22 cellular contexts compared by ENCODE assay signal in the genomic region with DNA sequence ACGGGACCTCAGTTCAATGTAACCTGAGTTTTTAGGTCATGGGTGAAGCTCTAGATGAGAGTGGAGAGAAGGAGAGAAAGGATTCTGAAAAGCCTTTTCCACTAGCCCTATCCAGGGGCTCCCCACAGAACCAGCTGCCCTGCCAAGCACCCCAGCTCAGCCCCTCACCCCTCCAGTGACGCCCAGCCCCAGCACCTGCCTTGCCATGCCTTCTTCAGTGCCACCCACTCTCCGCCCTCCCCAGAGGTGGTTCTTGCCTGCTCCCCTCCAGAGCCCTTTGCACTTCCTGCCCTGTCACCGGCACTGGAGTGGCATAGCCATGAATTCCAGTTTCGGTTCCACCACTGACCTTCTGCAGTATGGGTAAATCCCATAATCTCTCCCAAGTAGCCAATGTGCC.
DNase-seq lines count a peak whose midpoint lies in the region; ATAC-seq lines count a peak whose summit lies in the region.
"Had no signal": no experiment of that assay in that cellular context is flagged by ENCODE, and none has a peak within 500 bp of the region (broad histone marks: within the 10 kb centered on the region; RNA-seq: fewer than 3 reads in every experiment).

No MANE protein-coding gene starts in this region.

- POLR2A ChIA-PET in CD4-positive, alpha-beta memory T cell (lab: Charles Lee; ENCODE audit: partially characterized antibody), result no interaction called here

- intact Hi-C loops in CD4-positive, alpha-beta memory T cell (cut with micrococcal nuclease), result no loop called here

- no peaks in the 10 kb centered on the region for H3K9me3 ChIP-seq in SK-N-MC (ENCODE audit: low read depth, low read length)
- no peaks in the 10 kb centered on the region for H3K9me3 ChIP-seq in CD4-positive, alpha-beta memory T cell (ENCODE audit: control insufficient read depth in 1 of 2, low read length in 2 of 2)
- H3K9me3 ChIP-seq: A549; BLaER1 treated with 17β-estradiol and CSF1 and Interleukin-3, amounts not matched to agents 10 nM and 100 nM had no signal

- H3K27me3 Mint-ChIP-seq in stimulated activated naive CD8-positive, alpha-beta T cell treated with anti-CD3 and anti-CD28 coated beads, Interleukin-15, amount 100 ng/mL, for 72 hours, result peaks cover 7% of the 10 kb centered on the region
- H3K27me3 Mint-ChIP-seq in CD4-positive, alpha-beta memory T cell, result no peaks in the 10 kb centered on the region

- H3K9me3 Mint-ChIP-seq in stimulated activated naive CD8-positive, alpha-beta T cell treated with anti-CD3 and anti-CD28 coated beads, Interleukin-15, amount 100 ng/mL, for 72 hours, result no peaks in the 10 kb centered on the region
- H3K9me3 Mint-ChIP-seq in CD4-positive, alpha-beta memory T cell, result no peaks in the 10 kb centered on the region
- H3K9me3 Mint-ChIP-seq: CD4-positive, alpha-beta T cell; CD8-positive, alpha-beta memory T cell had no signal

- H3K4me1 Mint-ChIP-seq in stimulated activated naive CD8-positive, alpha-beta T cell treated with anti-CD3 and anti-CD28 coated beads, Interleukin-15, amount 100 ng/mL, for 72 hours, result no peaks in the 10 kb centered on the region
- peaks cover 0 to 2% (median 1%) of the 10 kb centered on the region in 4 donors for H3K4me1 Mint-ChIP-seq in CD4-positive, alpha-beta memory T cell
- H3K4me1 Mint-ChIP-seq: B cell; CD8-positive, alpha-beta memory T cell had no signal

- ATAC-seq in stimulated activated naive CD8-positive, alpha-beta T cell treated with anti-CD3 and anti-CD28 coated beads, Interleukin-15, amount 100 ng/mL, for 72 hours, result peak; percentile 17
- ATAC-seq in stimulated activated naive CD8-positive, alpha-beta T cell treated with anti-CD3 and anti-CD28 coated beads, Interleukin-15, Interleukin-2, amounts not matched to agents 100 U/mL and 50 U/mL, for 24 hours, result no peak
- ATAC-seq: A549, GM12878 had no signal

- H3K4me3 ChIP-seq in SK-N-MC, result no peak overlapping the region
- no peak overlapping the region for H3K4me3 ChIP-seq in CD4-positive, alpha-beta memory T cell (ENCODE audit: low read length in 2 of 2)
- H3K4me3 ChIP-seq: A549; BLaER1 treated with 17β-estradiol and CSF1 and Interleukin-3, amounts not matched to agents 10 nM and 100 nM; GM12878 had no signal

- H3K36me3 ChIP-seq in SK-N-MC (ENCODE audit: insufficient read depth, low read length), result no peaks in the 10 kb centered on the region
- H3K36me3 ChIP-seq in CD4-positive, alpha-beta memory T cell (ENCODE audit: insufficient read depth, low read length), result no peaks in the 10 kb centered on the region
- H3K36me3 ChIP-seq: BLaER1 treated with 17β-estradiol and CSF1 and Interleukin-3, amounts not matched to agents 10 nM and 100 nM had no signal

- H3K36me3 Mint-ChIP-seq in CD4-positive, alpha-beta memory T cell, result no peaks in the 10 kb centered on the region
- H3K36me3 Mint-ChIP-seq: CD8-positive, alpha-beta memory T cell had no signal

- H3K9ac ChIP-seq in SK-N-MC (ENCODE audit: insufficient read length), result no peak overlapping the region
- H3K9ac ChIP-seq: BLaER1 treated with 17β-estradiol and CSF1 and Interleukin-3, amounts not matched to agents 10 nM and 100 nM had no signal

- H3K4me1 ChIP-seq in CD4-positive, alpha-beta memory T cell (ENCODE audit: insufficient read depth, low read length), result peaks cover 6% of the 10 kb centered on the region
- H3K4me1 ChIP-seq: A549 had no signal

- peak overlapping the region; percentile 98 for H3K27ac ChIP-seq in SK-N-MC
- H3K27ac ChIP-seq in CD4-positive, alpha-beta memory T cell (ENCODE audit: low read depth, low read length), result no peak overlapping the region
- H3K27ac ChIP-seq: 22Rv1; A549; BLaER1 treated with 17β-estradiol and CSF1 and Interleukin-3, amounts not matched to agents 10 nM and 100 nM; C4-2B had no signal

- CTCF ChIA-PET in CD4-positive, alpha-beta memory T cell (lab: Charles Lee; ENCODE audit: partially characterized antibody), result interaction anchor here (1.2 kb wide), 1 partner anchor 8 kb away, joined by 5 read pairs; no protein-coding TSS in a partner anchor

- H3K27me3 ChIP-seq in CD4-positive, alpha-beta memory T cell (ENCODE audit: insufficient read depth, low read length), result no peaks in the 10 kb centered on the region
- H3K27me3 ChIP-seq: BLaER1 treated with 17β-estradiol and CSF1 and Interleukin-3, amounts not matched to agents 10 nM and 100 nM had no signal

- no peak for DNase-seq in stimulated activated naive CD8-positive, alpha-beta T cell treated with anti-CD3 and anti-CD28 coated beads, Interleukin-15, amount 100 ng/mL, for 72 hours
- no peak for DNase-seq in stimulated activated naive CD8-positive, alpha-beta T cell treated with anti-CD3 and anti-CD28 coated beads, Interleukin-15, Interleukin-2, amounts not matched to agents 100 U/mL and 50 U/mL, for 24 hours
- DNase-seq in SK-N-MC (ENCODE audit: low read depth, low spot score) (no peak), NCI-H510A treated with DMSO at 0.1 percent for 48 hours (lab: John Stamatoyannopoulos, UW) (no peak)
- no peak for DNase-seq in CD4-positive, alpha-beta memory T cell
- DNase-seq: AML-193; CD4-positive, alpha-beta T cell; CD8-positive, alpha-beta memory T cell; COR-L47; DMS 273 treated with DMSO at 0.1 percent for 48 hours; DMS153; DMS53; DMS79; DND-41; EL; GDM1 had no signal

- peak overlapping the region in 1 of 2 donors; percentile 10 for H3K27ac Mint-ChIP-seq in stimulated activated naive CD8-positive, alpha-beta T cell treated with anti-CD3 and anti-CD28 coated beads, Interleukin-15, amount 100 ng/mL, for 72 hours
- no peak overlapping the region for H3K27ac Mint-ChIP-seq in CD4-positive, alpha-beta memory T cell
- H3K27ac Mint-ChIP-seq: B cell; CD4-positive, alpha-beta T cell had no signal

- H3K4me3 Mint-ChIP-seq in stimulated activated naive CD8-positive, alpha-beta T cell treated with anti-CD3 and anti-CD28 coated beads, Interleukin-15, amount 100 ng/mL, for 72 hours, result no peak overlapping the region
- no peak overlapping the region for H3K4me3 Mint-ChIP-seq in CD4-positive, alpha-beta memory T cell
- H3K4me3 Mint-ChIP-seq: B cell; CD4-positive, alpha-beta T cell; CD8-positive, alpha-beta memory T cell had no signal
